19 cellular contexts compared by ENCODE assay signal in genomic region chr18:55324166-55324565, GRCh38.
DNase-seq lines count a peak whose midpoint lies in the region; ATAC-seq and TF ChIP-seq lines count a peak whose summit lies in the region.
"Had no signal": no experiment of that assay in that cellular context is flagged by ENCODE, and none has a peak within 500 bp of the region (broad histone marks: within the 10 kb centered on the region; RNA-seq: fewer than 3 reads in every experiment).

No MANE protein-coding gene starts in this region.

- no peaks in the 10 kb centered on the region for H3K27me3 ChIP-seq in mesenchymal stem cell (ENCODE audit: control insufficient read depth in 1 of 2, insufficient read depth in 1 of 2, low read length in 2 of 2)
- H3K27me3 ChIP-seq in HAP-1 (ENCODE audit: low read depth), result no peaks in the 10 kb centered on the region
- H3K27me3 ChIP-seq: brain microvascular endothelial cell, upper lobe of left lung had no signal

- H2BK120ac ChIP-seq in mesenchymal stem cell (ENCODE audit: low read depth, low read length), result no peak overlapping the region

- H3K9ac ChIP-seq in mesenchymal stem cell (ENCODE audit: low read length), result peak overlapping the region; percentile 83

- no peak overlapping the region for H2BK12ac ChIP-seq in mesenchymal stem cell (ENCODE audit: low read length in 2 of 2)

- H3K27ac ChIP-seq in mesenchymal stem cell (ENCODE audit: low read length, poor library complexity, severe bottlenecking) (no peak overlapping the region), temporal lobe (ENCODE audit: low read depth, low read length) (peak overlapping the region; percentile 85)
- H3K27ac ChIP-seq: brain microvascular endothelial cell had no signal

- no peak overlapping the region for H3K4me2 ChIP-seq in mesenchymal stem cell (ENCODE audit: low read length, poor library complexity, severe bottlenecking)

- H3K18ac ChIP-seq in mesenchymal stem cell (ENCODE audit: low read depth in 1 of 2, low read length in 2 of 2), result no peak overlapping the region

- no peak overlapping the region for H4K91ac ChIP-seq in mesenchymal stem cell (ENCODE audit: low read length)

- no peak overlapping the region for H4K8ac ChIP-seq in mesenchymal stem cell (ENCODE audit: low read length)

- H2BK15ac ChIP-seq in mesenchymal stem cell (ENCODE audit: low read depth, poor library complexity, severe bottlenecking), result no peak overlapping the region

- H3K36me3 ChIP-seq in mesenchymal stem cell (ENCODE audit: control insufficient read depth in 1 of 2, insufficient read depth in 2 of 2, low read depth in 1 of 2, low read length in 2 of 2), result no peaks in the 10 kb centered on the region
- no peaks in the 10 kb centered on the region for H3K36me3 ChIP-seq in HAP-1 (replicated peaks)
- H3K36me3 ChIP-seq: brain microvascular endothelial cell, upper lobe of left lung had no signal

- H2AK5ac ChIP-seq in mesenchymal stem cell (ENCODE audit: low read length, severe bottlenecking), result no peak overlapping the region

- H3K23ac ChIP-seq in mesenchymal stem cell (ENCODE audit: low read length in 2 of 2), result no peak overlapping the region

- H3K4me3 ChIP-seq in mesenchymal stem cell (ENCODE audit: insufficient read depth in 1 of 2, low read depth in 1 of 2, low read length in 2 of 2), result no peak overlapping the region
- no peak overlapping the region for H3K4me3 ChIP-seq in HAP-1
- H3K4me3 ChIP-seq: upper lobe of left lung had no signal

- H3K14ac ChIP-seq in mesenchymal stem cell (ENCODE audit: low read length in 2 of 2), result no peak overlapping the region

- in situ Hi-C loops in HAP-1 (cut with MboI; ENCODE audit: low sequenced_read_pairs), result no loop called here

- peak; percentile 16 for DNase-seq in NCI-H2227 (lab: John Stamatoyannopoulos, UW; ENCODE audit: unreplicated experiment)
- DNase-seq in NCI-H2227 treated with DMSO at 0.1 percent for 48 hours (lab: John Stamatoyannopoulos, UW), result no peak
- DNase-seq in mesenchymal stem cell, result no peak
- no peak for DNase-seq in activated CD8-positive, alpha-beta memory T cell treated with anti-CD3 and anti-CD28 coated beads, Interleukin-2, amount 50 U/mL, for 4 hours
- no peak for DNase-seq in ureter (ENCODE audit: low spot score)
- DNase-seq in HAP-1 (ENCODE audit: low spot score in 2 of 2), result no peak
- DNase-seq: activated CD4-positive, alpha-beta T cell treated with anti-CD3 and anti-CD28 coated beads for 1 hour; activated CD8-positive, alpha-beta memory T cell treated with anti-CD3 and anti-CD28 coated beads, Interleukin-2, amount 10 ng/mL, durations not matched to agents 7 days and 5 days; activated naive CD4-positive, alpha-beta T cell; brain microvascular endothelial cell; left cardiac atrium; MV-4-11; SIG-M5; stimulated activated CD4-positive, alpha-beta T cell treated with anti-CD3 and anti-CD28 coated beads, Interleukin-4, amount 100 ng/mL, for 1 hour; stimulated activated CD8-positive, alpha-beta memory T cell treated with anti-CD3 and anti-CD28 coated beads, Interleukin-4, amount 100 ng/mL, for 48 hours; upper lobe of left lung had no signal

- H2BK5ac ChIP-seq in mesenchymal stem cell (ENCODE audit: low read depth, low read length, poor library complexity, severe bottlenecking), result no peak overlapping the region

- H3K79me1 ChIP-seq in mesenchymal stem cell (replicated peaks; ENCODE audit: low read length, poor library complexity, severe bottlenecking), result peaks cover 10% of the 10 kb centered on the region

- H3K9me3 ChIP-seq in mesenchymal stem cell (ENCODE audit: control insufficient read depth, low read length) (no peaks in the 10 kb centered on the region), HAP-1 (no peaks in the 10 kb centered on the region)
- H3K9me3 ChIP-seq: upper lobe of left lung had no signal

- WGBS in mesenchymal stem cell, result 92% methylated on average over 3 of the region's 5 CpGs

- ATAC-seq in SK-N-SH treated with all-trans-retinoic acid at 6 μM for 48 hours, result no peak
- ATAC-seq: activated CD8-positive, alpha-beta memory T cell treated with anti-CD3 and anti-CD28 coated beads, Interleukin-2, amount 10 ng/mL, durations not matched to agents 7 days and 5 days; left cardiac atrium; natural killer cell treated with Interleukin-12 subunit alpha and Interleukin-12 subunit beta and Interleukin-15 and Interleukin-18, amount 100 ng/mL, for 72 hours had no signal

- H3K4me1 ChIP-seq in mesenchymal stem cell (ENCODE audit: control insufficient read depth, insufficient read depth, low read depth, low read length) (peaks cover 2% of the 10 kb centered on the region), HAP-1 (peaks cover 27% of the 10 kb centered on the region)

- no peak overlapping the region for H2AFZ ChIP-seq in mesenchymal stem cell (ENCODE audit: low read depth, low read length)

- no peak overlapping the region for H3K4ac ChIP-seq in mesenchymal stem cell (ENCODE audit: low read depth in 1 of 2, low read length in 2 of 2)

TF ChIP-seq in SK-N-SH treated with all-trans-retinoic acid at 6 μM for 48 hours, 23 proteins besides CTCF, POLR2A, EP300 and RAD21:
- TF ChIP-seq TSHZ2 (CRISPR knock-in tag; IDR thresholded peaks at IDR 0.05) (0 out of 2 replicates have a peak, but pooled peaks have one; percentile 42), RARB (CRISPR knock-in tag; IDR thresholded peaks at IDR 0.05) (no peak)
